ENCODE assay signal across 9 cellular contexts in genomic region chr12:6873094-6874006, GRCh38. TPM values are rescaled to one million over a fixed set of nuclear protein-coding genes. Genes with fewer than 3 reads are reported as not detected.
DNase-seq lines count a peak whose midpoint lies in the region; ATAC-seq, FAIRE-seq and TF ChIP-seq lines count a peak whose summit lies in the region.
"Had no signal": no experiment of that assay in that cellular context is flagged by ENCODE, and none has a peak within 500 bp of the region (broad histone marks: within the 10 kb centered on the region; RNA-seq: fewer than 3 reads in every experiment).

TSS of gene SPSB2 (minus strand) at chr12:6873303. CDS start at chr12:6872901, 402 bp downstream.

- no peak for FAIRE-seq in kidney (lab: Jason Lieb, UNC)
- FAIRE-seq: TTC549 had no signal

- peak; percentile 73 for ATAC-seq in HG03432 (IDR thresholded peaks at IDR 0.05; ENCODE audit: unreplicated experiment)

- peak within 1 kb of the TSS; percentile 92 to 94 for H3K9ac ChIP-seq in kidney (ENCODE audit: low read length in 2 of 2)

- peak within 1 kb of the TSS; percentile 89 to 93 for H3K27ac ChIP-seq in kidney (ENCODE audit: low read depth in 2 of 2, low read length in 2 of 2)

- H3K36me3 ChIP-seq in kidney (ENCODE audit: control insufficient read depth in 1 of 2, insufficient read depth in 2 of 2, low read length in 2 of 2) = peaks cover 9 to 20% of the 10 kb centered on the region in 2 donors

- peaks cover 23 to 34% of the 10 kb centered on the region in 2 donors for H3K4me1 ChIP-seq in kidney (ENCODE audit: control insufficient read depth in 1 of 2, insufficient read depth in 1 of 2, low read depth in 1 of 2, low read length in 2 of 2)

- peak within 1 kb of the TSS; percentile 88 to 93 for H3K4me3 ChIP-seq in kidney (ENCODE audit: low read length in 2 of 2)

- intact Hi-C loops in kidney (cut with DNase I) = no loop called here

- no peaks in the 10 kb centered on the region for H3K9me3 ChIP-seq in kidney (ENCODE audit: control insufficient read depth in 1 of 2, low read length in 2 of 2)

- peak; percentile 87 to 90 for DNase-seq in AML-193 (lab: John Stamatoyannopoulos, UW)
- peak; percentile 94 for DNase-seq in GM19238 (ENCODE audit: insufficient read length, low spot score)
- DNase-seq in NCI-H510A (lab: John Stamatoyannopoulos, UW) = peak; percentile 91
- peak; percentile 100 for DNase-seq in activated CD4-positive, CD25-positive, alpha-beta regulatory T cell treated with anti-CD3 and anti-CD28 coated beads, Interleukin-2, amount 50 U/mL, for 72 hours
- DNase-seq in cerebellar cortex (ENCODE audit: low spot score) = peak; percentile 94
- peak; percentile 100 for DNase-seq in kidney
- peak; percentile 98 to 100 for DNase-seq in stimulated activated CD4-positive, alpha-beta T cell treated with anti-CD3 and anti-CD28 coated beads, Interleukin-15, amount 100 ng/mL, for 1 hour (ENCODE audit: low read depth in 1 of 2, low spot score in 1 of 2)

- no peak for TF ChIP-seq CTCF in kidney (IDR thresholded peaks at IDR 0.05; ENCODE audit: borderline replicate concordance, extremely low read depth, insufficient read depth)

RNA-seq across cellular contexts. Expression of gene SPSB2, which starts in this region (rescaled TPM):
- 19.0 TPM for total RNA-seq in kidney
- polyA plus RNA-seq in kidney (ENCODE audit: insufficient read depth, low read depth, low replicate concordance) = 21.3 TPM

Comparison
In these comparisons a context has a peak if more than half of its experiments do, and no peak if none do; other contexts are left out.
1. Peak in every context shown above with its lines: DNase-seq, ATAC-seq, H3K4me3 ChIP-seq and H3K27ac ChIP-seq.